2 cellular contexts compared by ENCODE assay signal in genomic region chr11:2548596-2548995, GRCh38.
TF ChIP-seq lines count a peak whose summit lies in the region.

No MANE protein-coding gene starts in this region.

TF ChIP-seq in HepG2, 621 proteins besides CTCF, POLR2A, EP300 and RAD21:
- TF ChIP-seq NFAT5 (CRISPR knock-in tag; IDR thresholded peaks at IDR 0.05) (no peak), ZNF597 (CRISPR knock-in tag; IDR thresholded peaks at IDR 0.05) (no peak), ZNF598 (CRISPR knock-in tag; IDR thresholded peaks at IDR 0.05; ENCODE audit: borderline replicate concordance) (no peak), RNF2 (conservative IDR thresholded peaks at IDR 0.05; ENCODE audit: low read depth) (no peak), NFRKB (IDR thresholded peaks at IDR 0.05) (no peak), CBX2 (IDR thresholded peaks at IDR 0.05; ENCODE audit: low read depth, low read length) (no peak), CBX2 (CRISPR knock-in tag; IDR thresholded peaks at IDR 0.05; ENCODE audit: low read depth) (no peak), CREM (IDR thresholded peaks at IDR 0.05) (no peak), CREM (CRISPR knock-in tag; IDR thresholded peaks at IDR 0.05) (no peak), ZNF616 (CRISPR knock-in tag; IDR thresholded peaks at IDR 0.05; ENCODE audit: low read depth) (no peak)
- TF ChIP-seq, protein P1, sequence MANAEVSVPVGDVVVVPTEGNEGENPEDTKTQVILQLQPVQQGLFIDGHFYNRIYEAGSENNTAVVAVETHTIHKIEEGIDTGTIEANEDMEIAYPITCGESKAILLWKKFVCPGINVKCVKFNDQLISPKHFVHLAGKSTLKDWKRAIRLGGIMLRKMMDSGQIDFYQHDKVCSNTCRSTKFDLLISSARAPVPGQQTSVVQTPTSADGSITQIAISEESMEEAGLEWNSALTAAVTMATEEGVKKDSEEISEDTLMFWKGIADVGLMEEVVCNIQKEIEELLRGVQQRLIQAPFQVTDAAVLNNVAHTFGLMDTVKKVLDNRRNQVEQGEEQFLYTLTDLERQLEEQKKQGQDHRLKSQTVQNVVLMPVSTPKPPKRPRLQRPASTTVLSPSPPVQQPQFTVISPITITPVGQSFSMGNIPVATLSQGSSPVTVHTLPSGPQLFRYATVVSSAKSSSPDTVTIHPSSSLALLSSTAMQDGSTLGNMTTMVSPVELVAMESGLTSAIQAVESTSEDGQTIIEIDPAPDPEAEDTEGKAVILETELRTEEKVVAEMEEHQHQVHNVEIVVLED (CRISPR knock-in tag; IDR thresholded peaks at IDR 0.05; ENCODE audit: borderline replicate concordance), result no peak
- TF ChIP-seq, protein P2, sequence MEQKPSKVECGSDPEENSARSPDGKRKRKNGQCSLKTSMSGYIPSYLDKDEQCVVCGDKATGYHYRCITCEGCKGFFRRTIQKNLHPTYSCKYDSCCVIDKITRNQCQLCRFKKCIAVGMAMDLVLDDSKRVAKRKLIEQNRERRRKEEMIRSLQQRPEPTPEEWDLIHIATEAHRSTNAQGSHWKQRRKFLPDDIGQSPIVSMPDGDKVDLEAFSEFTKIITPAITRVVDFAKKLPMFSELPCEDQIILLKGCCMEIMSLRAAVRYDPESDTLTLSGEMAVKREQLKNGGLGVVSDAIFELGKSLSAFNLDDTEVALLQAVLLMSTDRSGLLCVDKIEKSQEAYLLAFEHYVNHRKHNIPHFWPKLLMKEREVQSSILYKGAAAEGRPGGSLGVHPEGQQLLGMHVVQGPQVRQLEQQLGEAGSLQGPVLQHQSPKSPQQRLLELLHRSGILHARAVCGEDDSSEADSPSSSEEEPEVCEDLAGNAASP (CRISPR knock-in tag; IDR thresholded peaks at IDR 0.05; ENCODE audit: borderline replicate concordance), result no peak

TF ChIP-seq in GM23338, 12 proteins besides CTCF, POLR2A, EP300 and RAD21 (continued from another document):
- TF ChIP-seq, protein P3, sequence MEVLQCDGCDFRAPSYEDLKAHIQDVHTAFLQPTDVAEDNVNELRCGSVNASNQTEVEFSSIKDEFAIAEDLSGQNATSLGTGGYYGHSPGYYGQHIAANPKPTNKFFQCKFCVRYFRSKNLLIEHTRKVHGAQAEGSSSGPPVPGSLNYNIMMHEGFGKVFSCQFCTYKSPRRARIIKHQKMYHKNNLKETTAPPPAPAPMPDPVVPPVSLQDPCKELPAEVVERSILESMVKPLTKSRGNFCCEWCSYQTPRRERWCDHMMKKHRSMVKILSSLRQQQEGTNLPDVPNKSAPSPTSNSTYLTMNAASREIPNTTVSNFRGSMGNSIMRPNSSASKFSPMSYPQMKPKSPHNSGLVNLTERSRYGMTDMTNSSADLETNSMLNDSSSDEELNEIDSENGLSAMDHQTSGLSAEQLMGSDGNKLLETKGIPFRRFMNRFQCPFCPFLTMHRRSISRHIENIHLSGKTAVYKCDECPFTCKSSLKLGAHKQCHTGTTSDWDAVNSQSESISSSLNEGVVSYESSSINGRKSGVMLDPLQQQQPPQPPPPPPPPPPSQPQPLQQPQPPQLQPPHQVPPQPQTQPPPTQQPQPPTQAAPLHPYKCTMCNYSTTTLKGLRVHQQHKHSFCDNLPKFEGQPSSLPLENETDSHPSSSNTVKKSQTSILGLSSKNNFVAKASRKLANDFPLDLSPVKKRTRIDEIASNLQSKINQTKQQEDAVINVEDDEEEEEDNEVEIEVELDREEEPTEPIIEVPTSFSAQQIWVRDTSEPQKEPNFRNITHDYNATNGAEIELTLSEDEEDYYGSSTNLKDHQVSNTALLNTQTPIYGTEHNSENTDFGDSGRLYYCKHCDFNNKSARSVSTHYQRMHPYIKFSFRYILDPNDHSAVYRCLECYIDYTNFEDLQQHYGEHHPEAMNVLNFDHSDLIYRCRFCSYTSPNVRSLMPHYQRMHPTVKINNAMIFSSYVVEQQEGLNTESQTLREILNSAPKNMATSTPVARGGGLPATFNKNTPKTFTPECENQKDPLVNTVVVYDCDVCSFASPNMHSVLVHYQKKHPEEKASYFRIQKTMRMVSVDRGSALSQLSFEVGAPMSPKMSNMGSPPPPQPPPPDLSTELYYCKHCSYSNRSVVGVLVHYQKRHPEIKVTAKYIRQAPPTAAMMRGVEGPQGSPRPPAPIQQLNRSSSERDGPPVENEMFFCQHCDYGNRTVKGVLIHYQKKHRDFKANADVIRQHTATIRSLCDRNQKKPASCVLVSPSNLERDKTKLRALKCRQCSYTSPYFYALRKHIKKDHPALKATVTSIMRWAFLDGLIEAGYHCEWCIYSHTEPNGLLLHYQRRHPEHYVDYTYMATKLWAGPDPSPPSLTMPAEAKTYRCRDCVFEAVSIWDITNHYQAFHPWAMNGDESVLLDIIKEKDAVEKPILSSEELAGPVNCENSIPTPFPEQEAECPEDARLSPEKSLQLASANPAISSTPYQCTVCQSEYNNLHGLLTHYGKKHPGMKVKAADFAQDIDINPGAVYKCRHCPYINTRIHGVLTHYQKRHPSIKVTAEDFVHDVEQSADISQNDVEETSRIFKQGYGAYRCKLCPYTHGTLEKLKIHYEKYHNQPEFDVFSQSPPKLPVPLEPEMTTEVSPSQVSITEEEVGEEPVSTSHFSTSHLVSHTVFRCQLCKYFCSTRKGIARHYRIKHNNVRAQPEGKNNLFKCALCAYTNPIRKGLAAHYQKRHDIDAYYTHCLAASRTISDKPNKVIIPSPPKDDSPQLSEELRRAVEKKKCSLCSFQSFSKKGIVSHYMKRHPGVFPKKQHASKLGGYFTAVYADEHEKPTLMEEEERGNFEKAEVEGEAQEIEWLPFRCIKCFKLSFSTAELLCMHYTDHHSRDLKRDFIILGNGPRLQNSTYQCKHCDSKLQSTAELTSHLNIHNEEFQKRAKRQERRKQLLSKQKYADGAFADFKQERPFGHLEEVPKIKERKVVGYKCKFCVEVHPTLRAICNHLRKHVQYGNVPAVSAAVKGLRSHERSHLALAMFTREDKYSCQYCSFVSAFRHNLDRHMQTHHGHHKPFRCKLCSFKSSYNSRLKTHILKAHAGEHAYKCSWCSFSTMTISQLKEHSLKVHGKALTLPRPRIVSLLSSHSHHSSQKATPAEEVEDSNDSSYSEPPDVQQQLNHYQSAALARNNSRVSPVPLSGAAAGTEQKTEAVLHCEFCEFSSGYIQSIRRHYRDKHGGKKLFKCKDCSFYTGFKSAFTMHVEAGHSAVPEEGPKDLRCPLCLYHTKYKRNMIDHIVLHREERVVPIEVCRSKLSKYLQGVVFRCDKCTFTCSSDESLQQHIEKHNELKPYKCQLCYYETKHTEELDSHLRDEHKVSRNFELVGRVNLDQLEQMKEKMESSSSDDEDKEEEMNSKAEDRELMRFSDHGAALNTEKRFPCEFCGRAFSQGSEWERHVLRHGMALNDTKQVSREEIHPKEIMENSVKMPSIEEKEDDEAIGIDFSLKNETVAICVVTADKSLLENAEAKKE (CRISPR knock-in tag; IDR thresholded peaks at IDR 0.05), result no peak
- TF ChIP-seq CREB1 (CRISPR knock-in tag; IDR thresholded peaks at IDR 0.05; ENCODE audit: low read depth), result no peak
